8 cellular contexts compared by ENCODE assay signal in genomic region chr3:45987368-45988099, GRCh38. TPM values are rescaled to one million over a fixed set of nuclear protein-coding genes. Genes with fewer than 3 reads are reported as not detected.
DNase-seq lines count a peak whose midpoint lies in the region; ATAC-seq and TF ChIP-seq lines count a peak whose summit lies in the region.

No MANE protein-coding gene starts in this region.

- peaks cover 17% of the 10 kb centered on the region for H3K36me3 ChIP-seq in adipocyte (ENCODE audit: control insufficient read depth, insufficient read depth, low read length, severe bottlenecking)
- H3K36me3 ChIP-seq in left ventricle myocardium inferior = peaks cover 23% of the 10 kb centered on the region

- no peaks in the 10 kb centered on the region for H3K27me3 ChIP-seq in adipocyte (replicated peaks; ENCODE audit: control insufficient read depth, insufficient read depth, low read length)
- H3K27me3 ChIP-seq in left ventricle myocardium inferior (ENCODE audit: low read depth) = no peaks in the 10 kb centered on the region

- H3K9ac ChIP-seq in adipocyte (ENCODE audit: low read length) = no peak overlapping the region

- H3K27ac ChIP-seq in left ventricle myocardium inferior (replicated peaks) = peak overlapping the region; percentile 96

- intact Hi-C loops in left ventricle myocardium inferior (cut with micrococcal nuclease) = no loop called here

- no peak overlapping the region for H3K4me3 ChIP-seq in adipocyte (ENCODE audit: low read length)
- peak overlapping the region; percentile 33 for H3K4me3 ChIP-seq in left ventricle myocardium inferior
- no peak overlapping the region for H3K4me3 ChIP-seq in skeletal muscle cell (ENCODE audit: low read depth, low read length)

- H3K4me1 ChIP-seq in adipocyte (ENCODE audit: control insufficient read depth, insufficient read depth, low read length) (peaks cover 52% of the 10 kb centered on the region), left ventricle myocardium inferior (peaks cover 100% of the 10 kb centered on the region)

- ATAC-seq in GM21526 (IDR thresholded peaks at IDR 0.05; ENCODE audit: low FRiP score, unreplicated experiment) = no peak
- ATAC-seq in HG03439 (IDR thresholded peaks at IDR 0.05; ENCODE audit: unreplicated experiment) = no peak
- no peak for ATAC-seq in GM18502 (IDR thresholded peaks at IDR 0.05; ENCODE audit: poor library complexity, unreplicated experiment)

- DNase-seq in EH (ENCODE audit: low read depth) = peak; percentile 65
- peak; percentile 41 for DNase-seq in adipocyte (ENCODE audit: low read depth)
- no peak for DNase-seq in left ventricle myocardium inferior
- DNase-seq in skeletal muscle cell (ENCODE audit: low read depth) = peak; percentile 56
- DNase-seq in dedifferentiated amniotic fluid mesenchymal stem cell (ENCODE audit: extremely low spot score) = no peak

- no peak for TF ChIP-seq CTCF in left ventricle myocardium inferior (IDR thresholded peaks at IDR 0.05; ENCODE audit: borderline replicate concordance)

- no peaks in the 10 kb centered on the region for H3K9me3 ChIP-seq in adipocyte (ENCODE audit: control insufficient read depth, low read length)
- no peaks in the 10 kb centered on the region for H3K9me3 ChIP-seq in left ventricle myocardium inferior (replicated peaks)

RNA-seq across cellular contexts. Expression of gene FYCO1, which starts 8.1 kb away (rescaled TPM):
- total RNA-seq in left ventricle myocardium inferior = 121 TPM

RNA-seq across cellular contexts. Expression of gene XCR1, which starts 39.7 kb away (rescaled TPM):
- total RNA-seq in left ventricle myocardium inferior = not detected

RNA-seq across cellular contexts. Expression of gene CXCR6, which starts 44.3 kb away (rescaled TPM):
- total RNA-seq in left ventricle myocardium inferior = 0.33 TPM

Comparison
In these comparisons a context has a peak if more than half of its experiments do, and no peak if none do; other contexts are left out.
1. DNase-seq: peak in EH (single experiment), adipocyte (single experiment) and skeletal muscle cell (single experiment); none in left ventricle myocardium inferior (single experiment) and dedifferentiated amniotic fluid mesenchymal stem cell (single experiment).